Comparison of ENCODE assay signal across 1 cellular context in genomic region chr4:153242848-153243324, GRCh38.
TF ChIP-seq lines count a peak whose summit lies in the region.

No MANE protein-coding gene starts in this region.

TF ChIP-seq in HepG2, 621 proteins besides CTCF, POLR2A, EP300 and RAD21 (continued from another document):
- no peak for TF ChIP-seq ZNF646 (CRISPR knock-in tag; IDR thresholded peaks at IDR 0.05)
- no peak for TF ChIP-seq MLLT10 (CRISPR knock-in tag; IDR thresholded peaks at IDR 0.05)
